In the genomic region with DNA sequence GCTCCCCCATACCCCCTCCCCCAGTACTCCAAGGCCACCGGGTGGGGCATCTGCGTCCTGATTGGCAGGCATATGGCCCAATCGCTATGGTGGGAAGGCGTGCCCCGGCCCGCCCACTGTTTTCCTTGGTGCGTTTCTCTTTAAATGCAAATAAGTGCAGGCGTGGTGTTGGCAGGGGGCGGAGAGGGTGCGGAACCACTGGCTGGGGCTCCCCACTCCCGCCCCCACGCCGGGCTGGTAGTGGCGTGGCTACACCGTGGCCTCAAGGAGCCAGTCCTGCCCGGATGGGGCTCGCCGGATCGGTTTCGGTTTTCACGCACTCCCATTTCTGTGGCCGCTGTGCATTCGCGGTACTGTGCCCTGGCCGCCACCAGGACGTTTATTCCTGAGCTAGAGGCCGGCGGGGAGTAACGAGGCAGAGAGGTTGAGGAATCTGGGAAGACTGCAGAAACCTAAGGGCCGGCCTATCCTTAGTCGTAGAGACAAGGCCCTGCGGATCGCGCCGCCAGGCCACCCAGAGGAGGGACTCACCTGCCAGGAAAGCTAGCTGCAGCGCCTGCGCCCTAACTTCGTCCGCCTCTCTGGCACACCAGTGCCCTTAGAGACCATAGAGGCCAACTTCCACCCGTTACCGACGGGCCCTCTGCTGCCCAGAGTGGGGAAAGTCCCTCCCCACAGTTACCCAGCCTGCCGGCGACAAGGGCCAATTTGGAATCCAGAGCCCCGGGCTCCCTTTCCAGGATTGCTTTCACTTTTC, we compare ENCODE assay signal across 8 cellular contexts. TPM values are rescaled to one million over a fixed set of nuclear protein-coding genes. Genes with fewer than 3 reads are reported as not detected.
DNase-seq lines count a peak whose midpoint lies in the region; ATAC-seq and TF ChIP-seq lines count a peak whose summit lies in the region.

No MANE protein-coding gene starts in this region.

- H3K27me3 Mint-ChIP-seq in activated T-cell treated with anti-CD3 and anti-CD28 coated beads, Interleukin-2, amount 50 U/mL, for 4 hours (ENCODE audit: low read depth): no peaks in the 10 kb centered on the region

- no peaks in the 10 kb centered on the region for H3K27me3 ChIP-seq in PC-3 (ENCODE audit: low read length)

- no peak for TF ChIP-seq RAD21 in Ishikawa (IDR thresholded peaks at IDR 0.05; ENCODE audit: low read depth)

- H3K4me1 Mint-ChIP-seq in activated T-cell treated with anti-CD3 and anti-CD28 coated beads, Interleukin-2, amount 50 U/mL, for 4 hours (ENCODE audit: low read depth): peaks cover 14% of the 10 kb centered on the region

- TSS peak; percentile 93 for BruUV-seq in PC-3 (replicated peaks; lab: Mats Ljungman, UMichigan)

- H2AFZ ChIP-seq in PC-3 (ENCODE audit: low read length): peak overlapping the region; percentile 98

- H3K9me3 ChIP-seq in PC-3 (ENCODE audit: low read length): no peaks in the 10 kb centered on the region

- intact Hi-C loops in PC-3 (cut with micrococcal nuclease): loop anchor here (2.0 to 5.0 kb wide), 2 partner anchors 186 to 451 kb away; a partner anchor contains a TSS

- peaks cover 20% of the 10 kb centered on the region for H3K79me2 ChIP-seq in PC-3 (ENCODE audit: low read length)

- peak; percentile 96 for DNase-seq in DMS53 (lab: John Stamatoyannopoulos, UW)
- DNase-seq in PC-3: peak; percentile 92
- peak; percentile 84 for DNase-seq in activated T-cell treated with anti-CD3 and anti-CD28 coated beads, Interleukin-2, amount 50 U/mL, for 4 hours
- DNase-seq in myocyte (ENCODE audit: low read depth): peak; percentile 93
- DNase-seq in stimulated activated CD8-positive, alpha-beta memory T cell treated with anti-CD3 and anti-CD28 coated beads, Interleukin-7, amount 100 ng/mL, for 4 hours (ENCODE audit: low read depth in 2 of 2): peak; percentile 81 to 83

- H3K9me2 ChIP-seq in PC-3 (replicated peaks; ENCODE audit: low read length): no peaks in the 10 kb centered on the region

- peak overlapping the region; percentile 86 for H3K4me3 Mint-ChIP-seq in activated T-cell treated with anti-CD3 and anti-CD28 coated beads, Interleukin-2, amount 50 U/mL, for 4 hours

- peak; percentile 87 for ATAC-seq in GM21529 (IDR thresholded peaks at IDR 0.05; ENCODE audit: unreplicated experiment)
- ATAC-seq in PC-3: peak; percentile 89
- peak; percentile 85 to 90 for ATAC-seq in activated T-cell treated with anti-CD3 and anti-CD28 coated beads, Interleukin-2, amount 50 U/mL, for 4 hours
- ATAC-seq in esophagus mucosa: peak; percentile 95

- H3K9me3 Mint-ChIP-seq in activated T-cell treated with anti-CD3 and anti-CD28 coated beads, Interleukin-2, amount 50 U/mL, for 4 hours: no peaks in the 10 kb centered on the region

- peak overlapping the region; percentile 86 for H3K9ac ChIP-seq in PC-3 (ENCODE audit: low read length)

- H3K36me3 ChIP-seq in PC-3 (ENCODE audit: low read depth, low read length): no peaks in the 10 kb centered on the region

- no peaks in the 10 kb centered on the region for H3K36me3 Mint-ChIP-seq in activated T-cell treated with anti-CD3 and anti-CD28 coated beads, Interleukin-2, amount 50 U/mL, for 4 hours (ENCODE audit: insufficient read depth)

- no peaks in the 10 kb centered on the region for H3F3A ChIP-seq in PC-3 (ENCODE audit: low read length, unreplicated experiment)

- POLR2A ChIA-PET in PC-3 (lab: Charles Lee; ENCODE audit: unreplicated experiment): interaction anchor here (0.6 kb wide), 1 partner anchor 189 kb away, joined by 3 read pairs; no protein-coding TSS in a partner anchor

- peak overlapping the region; percentile 95 for H3K4me2 ChIP-seq in PC-3 (ENCODE audit: low read length)

- H3K4me3 ChIP-seq in PC-3 (ENCODE audit: low read length): peak overlapping the region; percentile 88

- H3K4me1 ChIP-seq in PC-3 (ENCODE audit: insufficient read depth, low read length): peaks cover 17% of the 10 kb centered on the region

- no peak for TF ChIP-seq EP300 in Ishikawa (IDR thresholded peaks at IDR 0.05; ENCODE audit: borderline replicate concordance)

- peak overlapping the region; percentile 88 for H3K27ac ChIP-seq in PC-3 (ENCODE audit: low read length)

- no peaks in the 10 kb centered on the region for H4K20me1 ChIP-seq in PC-3 (ENCODE audit: low read length)

- TF ChIP-seq CTCF in PC-3 (conservative IDR thresholded peaks at IDR 0.05; ENCODE audit: low read depth, low read length): peak; percentile 18; the same call in 1 of the 2 replicates

- CTCF ChIA-PET in PC-3 (lab: Charles Lee): interaction anchor here (0.6 kb wide), 1 partner anchor 829 kb away, joined by 3 read pairs; the partner anchor contains the start of gene ZC3H12B

TF ChIP-seq in Ishikawa, 13 proteins besides CTCF, POLR2A, EP300 and RAD21:
- 0 out of 2 replicates have a peak, but pooled peaks have one; percentile 35 for TF ChIP-seq TAF1 (IDR thresholded peaks at IDR 0.05; ENCODE audit: low read depth)
- TF ChIP-seq YY1 (IDR thresholded peaks at IDR 0.05; ENCODE audit: low read depth): no peak
- TF ChIP-seq CREB1 (IDR thresholded peaks at IDR 0.05; ENCODE audit: low read depth): no peak
- TF ChIP-seq CEBPB (IDR thresholded peaks at IDR 0.05): no peak
- no peak for TF ChIP-seq NFIC (IDR thresholded peaks at IDR 0.05)

RNA-seq across cellular contexts. Expression of gene AMER1, which starts 0.4 kb away (rescaled TPM):
- total RNA-seq in PC-3 (2014; rRNA removed) (3.9 and 4.3 TPM in 2 replicates), esophagus mucosa (3.6 TPM), myocyte (4.1 and 4.9 TPM in 2 replicates)
- total RNA-seq in activated T-cell treated with anti-CD3 and anti-CD28 coated beads, Interleukin-2, amount 50 U/mL, for 4 hours: 1 to 10 TPM; 3.6 to 4.4 (median 3.8) TPM
- polyA plus RNA-seq in myocyte (2012): 2.3 TPM

RNA-seq across cellular contexts. Expression of gene ASB12, which starts 24.5 kb away (rescaled TPM):
- not detected in 2 replicates for total RNA-seq in PC-3 (2014; rRNA removed)
- under 1 TPM in 1 of 3 donors, not detected in 2; 0.22 TPM for total RNA-seq in activated T-cell treated with anti-CD3 and anti-CD28 coated beads, Interleukin-2, amount 50 U/mL, for 4 hours
- total RNA-seq in esophagus mucosa: not detected
- 0.83 TPM in 1 of 2 replicates, not detected in the other for total RNA-seq in myocyte
- not detected for polyA plus RNA-seq in myocyte (2012)

Comparison
In these comparisons a context has a peak if more than half of its experiments do, and no peak if none do; other contexts are left out.
1. Peak in every context shown above with its lines: DNase-seq, ATAC-seq, H3K4me3 ChIP-seq and H3K27ac ChIP-seq.